Comparison of ENCODE assay signal across 32 cellular contexts in the genomic region with DNA sequence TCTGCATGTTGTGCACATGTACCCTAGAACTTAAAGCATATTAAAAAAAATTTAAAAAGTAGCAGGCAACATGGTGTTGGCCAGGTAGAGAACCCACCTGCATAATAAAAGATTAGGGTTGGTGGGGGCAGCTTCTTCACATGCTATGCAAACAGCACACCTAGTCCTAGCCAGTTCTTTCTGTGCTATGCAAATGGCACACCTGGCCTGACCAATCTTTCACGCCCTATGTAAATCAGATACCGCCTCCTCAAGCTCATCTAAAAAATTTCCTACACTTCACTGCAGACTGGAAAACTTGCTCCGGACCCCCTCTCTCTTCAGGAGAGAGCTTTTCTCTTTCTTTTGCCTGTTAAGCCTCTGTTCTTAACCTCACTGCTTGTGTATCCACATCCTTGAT. TPM values are rescaled to one million over a fixed set of nuclear protein-coding genes. Genes with fewer than 3 reads are reported as not detected.
"Had no signal": no experiment of that assay in that cellular context is flagged by ENCODE, and none has a peak within 500 bp of the region (broad histone marks: within the 10 kb centered on the region; RNA-seq: fewer than 3 reads in every experiment).

No MANE protein-coding gene starts in this region.

- H3K9me3 Mint-ChIP-seq: type B pancreatic cell had no signal

- H3K27me3 Mint-ChIP-seq: stimulated activated memory B cell treated with anti-CD40 and anti-IgM and Interleukin-4, amounts not matched to agents 10 μg/mL and 1 μg/mL and 100 μg/mL, for 72 hours; stimulated activated naive B cell treated with anti-CD40 and anti-IgM and Interleukin-4, amounts not matched to agents 10 μg/mL and 1 μg/mL and 100 μg/mL, for 72 hours; stimulated activated naive CD8-positive, alpha-beta T cell treated with anti-CD3 and anti-CD28 coated beads, Interleukin-15, amount 100 ng/mL, for 72 hours; type B pancreatic cell had no signal

- H3K27me3 ChIP-seq: stomach, suprapubic skin, testis, thyroid gland, tibial artery, tibial nerve, transverse colon, upper lobe of left lung, upper lobe of right lung, uterus, vagina had no signal

- H3K9me3 ChIP-seq: suprapubic skin, testis, thyroid gland, transverse colon, upper lobe of right lung, uterus, vagina had no signal

- H3K27ac Mint-ChIP-seq: stimulated activated effector memory CD8-positive, alpha-beta T cell treated with anti-CD3 and anti-CD28 coated beads, Interleukin-12 subunit alpha, Interleukin-12 subunit beta, amount 100 ng/mL, for 72 hours; stimulated activated memory B cell treated with anti-CD40 and anti-IgM and Interleukin-4, amounts not matched to agents 10 μg/mL and 1 μg/mL and 100 μg/mL, for 72 hours; stimulated activated naive B cell treated with anti-CD40 and anti-IgM and Interleukin-4, amounts not matched to agents 10 μg/mL and 1 μg/mL and 100 μg/mL, for 72 hours; stimulated activated naive CD8-positive, alpha-beta T cell treated with anti-CD3 and anti-CD28 coated beads, Interleukin-15, amount 100 ng/mL, for 72 hours; stimulated activated naive CD8-positive, alpha-beta T cell treated with anti-CD3 and anti-CD28 coated beads, Interleukin-15, Interleukin-2, amounts not matched to agents 100 ng/mL and 50 ng/mL, for 24 hours; type B pancreatic cell had no signal

- H3K4me3 ChIP-seq: stomach, suprapubic skin, testis, thoracic aorta, thyroid gland, tibial artery, tibial nerve, transverse colon, upper lobe of left lung, upper lobe of right lung, uterus, vagina had no signal

- H3K4me1 ChIP-seq: stomach, suprapubic skin, testis, thyroid gland, tibial artery, tibial nerve, transverse colon, upper lobe of left lung, upper lobe of right lung, uterus, vagina had no signal

- ATAC-seq: stimulated activated effector memory CD8-positive, alpha-beta T cell treated with anti-CD3 and anti-CD28 coated beads, Interleukin-12 subunit alpha, Interleukin-12 subunit beta, amount 100 ng/mL, for 72 hours; stimulated activated memory B cell treated with anti-CD40 and anti-IgM and Interleukin-4, amounts not matched to agents 10 μg/mL and 1 μg/mL and 100 μg/mL, for 72 hours; stimulated activated naive B cell treated with anti-CD40 and anti-IgM and Interleukin-4, amounts not matched to agents 10 μg/mL and 1 μg/mL and 100 μg/mL, for 72 hours; stimulated activated naive CD8-positive, alpha-beta T cell treated with anti-CD3 and anti-CD28 coated beads, Interleukin-15, amount 100 ng/mL, for 72 hours; stimulated activated naive CD8-positive, alpha-beta T cell treated with anti-CD3 and anti-CD28 coated beads, Interleukin-15, Interleukin-2, amounts not matched to agents 100 U/mL and 50 U/mL, for 24 hours; upper lobe of right lung had no signal

- H3K4me3 Mint-ChIP-seq: stimulated activated effector memory CD8-positive, alpha-beta T cell treated with anti-CD3 and anti-CD28 coated beads, Interleukin-12 subunit alpha, Interleukin-12 subunit beta, amount 100 ng/mL, for 72 hours; stimulated activated memory B cell treated with anti-CD40 and anti-IgM and Interleukin-4, amounts not matched to agents 10 μg/mL and 1 μg/mL and 100 μg/mL, for 72 hours; stimulated activated naive B cell treated with anti-CD40 and anti-IgM and Interleukin-4, amounts not matched to agents 10 μg/mL and 1 μg/mL and 100 μg/mL, for 72 hours; stimulated activated naive CD8-positive, alpha-beta T cell treated with anti-CD3 and anti-CD28 coated beads, Interleukin-15, amount 100 ng/mL, for 72 hours; stimulated activated naive CD8-positive, alpha-beta T cell treated with anti-CD3 and anti-CD28 coated beads, Interleukin-15, Interleukin-2, amounts not matched to agents 100 ng/mL and 50 ng/mL, for 24 hours; type B pancreatic cell had no signal

- H3K36me3 ChIP-seq: stomach, suprapubic skin, thoracic aorta, thyroid gland, tibial artery, tibial nerve, transverse colon, upper lobe of left lung, upper lobe of right lung, uterus, vagina had no signal

- DNase-seq: stimulated activated CD4-positive, alpha-beta T cell treated with anti-CD3 and anti-CD28 coated beads, Interleukin-2, amount 100 ng/mL, for 48 hours; stimulated activated CD4-positive, alpha-beta T cell treated with anti-CD3 and anti-CD28 coated beads, Interleukin-4, amount 100 ng/mL, for 1 hour; stimulated activated CD4-positive, alpha-beta T cell treated with anti-CD3 and anti-CD28 coated beads, Interleukin-4, amount 100 ng/mL, for 24 hours; stimulated activated CD4-positive, alpha-beta T cell treated with anti-CD3 and anti-CD28 coated beads, Interleukin-4, amount 100 ng/mL, for 4 hours; stimulated activated CD8-positive, alpha-beta memory T cell treated with anti-CD3 and anti-CD28 coated beads, Interleukin-4, amount 100 ng/mL, for 48 hours; stimulated activated naive B cell treated with anti-CD40 and anti-IgM and Interleukin-4, amounts not matched to agents 10 μg/mL and 1 μg/mL and 100 μg/mL, for 72 hours; stimulated activated naive CD4-positive, alpha-beta T cell; stimulated activated naive CD4-positive, alpha-beta T cell treated with Interleukin-2 at 50 U/mL for 16 hours; stimulated activated naive CD8-positive, alpha-beta T cell treated with anti-CD3 and anti-CD28 coated beads, Interleukin-15, amount 100 ng/mL, for 72 hours; stimulated activated naive CD8-positive, alpha-beta T cell treated with anti-CD3 and anti-CD28 coated beads, Interleukin-15, Interleukin-2, amounts not matched to agents 100 U/mL and 50 U/mL, for 24 hours; stomach; substantia nigra; testis; thyroid gland; tibial artery; transverse colon; trophoblast cell; upper lobe of left lung; upper lobe of right lung; uterus had no signal

- H3K36me3 Mint-ChIP-seq: stimulated activated effector memory CD8-positive, alpha-beta T cell treated with anti-CD3 and anti-CD28 coated beads, Interleukin-12 subunit alpha, Interleukin-12 subunit beta, amount 100 ng/mL, for 72 hours; type B pancreatic cell had no signal

- H3K27ac ChIP-seq: stomach, suprapubic skin, testis, thoracic aorta, thyroid gland, tibial artery, tibial nerve, transverse colon, upper lobe of left lung, upper lobe of right lung, uterus, vagina had no signal

- H3K4me1 Mint-ChIP-seq: stimulated activated effector memory CD8-positive, alpha-beta T cell treated with anti-CD3 and anti-CD28 coated beads, Interleukin-12 subunit alpha, Interleukin-12 subunit beta, amount 100 ng/mL, for 72 hours; stimulated activated naive CD8-positive, alpha-beta T cell treated with anti-CD3 and anti-CD28 coated beads, Interleukin-15, amount 100 ng/mL, for 72 hours had no signal

RNA-seq across cellular contexts. Expression of gene PIP, which starts 14.5 kb away (rescaled TPM):
- total RNA-seq: stomach, subcutaneous adipose tissue, temporal lobe, testis, thyroid gland, tibial nerve, transverse colon, upper lobe of right lung, ureter, urinary bladder, uterus had no signal
- polyA plus RNA-seq: urinary bladder had no signal
